ENCODE assay signal across 13 cellular contexts in the genomic region with DNA sequence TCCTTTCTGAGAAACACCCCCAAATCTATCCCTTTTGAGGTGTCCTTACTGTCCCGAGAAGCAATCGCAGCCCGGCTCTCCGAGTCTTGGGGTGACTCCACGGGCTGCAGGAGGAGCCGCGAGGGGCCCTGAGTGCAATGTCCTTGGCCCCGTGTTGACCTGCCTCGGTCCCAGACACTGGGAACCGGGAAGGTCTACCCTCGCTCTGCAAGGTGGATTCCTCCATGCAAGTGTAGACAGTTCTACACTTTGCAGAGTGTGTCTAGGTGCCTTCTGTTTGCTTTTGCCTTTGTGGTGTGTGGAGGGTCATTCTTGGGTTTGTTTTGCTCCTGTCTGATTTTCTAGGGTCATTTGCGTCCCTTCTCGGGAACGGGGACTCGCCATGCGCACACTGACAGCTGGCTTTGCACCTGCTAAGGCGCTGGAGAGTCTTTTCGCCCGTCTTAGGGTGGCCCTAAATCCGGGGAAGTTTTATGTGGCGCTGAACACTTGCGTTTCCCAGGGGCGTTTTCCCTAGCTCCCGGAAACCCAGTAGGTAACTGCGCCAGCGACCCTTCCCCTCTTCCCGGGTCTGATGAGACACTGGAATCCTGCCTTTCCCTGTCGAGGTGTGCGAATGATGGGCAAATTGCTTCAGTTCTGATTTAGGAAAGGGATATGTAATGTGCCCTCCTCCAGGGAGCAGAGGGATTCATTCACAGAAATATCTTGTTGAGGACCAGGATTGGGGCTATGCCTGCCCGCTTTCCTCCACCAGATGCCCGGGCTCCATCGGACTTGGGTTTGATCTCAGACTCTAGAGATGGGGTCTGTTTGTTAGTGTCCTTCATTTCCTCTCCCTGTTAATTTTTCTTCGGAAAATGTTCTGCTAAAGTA. TPM values are rescaled to one million over a fixed set of nuclear protein-coding genes. Genes with fewer than 3 reads are reported as not detected.
DNase-seq lines count a peak whose midpoint lies in the region; ATAC-seq and TF ChIP-seq lines count a peak whose summit lies in the region.
"Had no signal": no experiment of that assay in that cellular context is flagged by ENCODE, and none has a peak within 500 bp of the region (broad histone marks: within the 10 kb centered on the region; RNA-seq: fewer than 3 reads in every experiment).

No MANE protein-coding gene starts in this region.

- H3K4me3 Mint-ChIP-seq in GM23338, result peak overlapping the region; percentile 81
- H3K4me3 Mint-ChIP-seq: activated CD4-positive, alpha-beta T cell treated with anti-CD3 and anti-CD28 coated beads, Interleukin-2, amount 10 ng/mL, durations not matched to agents 24 days and 14 days; activated naive CD8-positive, alpha-beta T cell had no signal

- H2AFZ ChIP-seq in GM23338 (peak overlapping the region; percentile 98), SK-N-SH (ENCODE audit: low read depth) (no peak overlapping the region), trophoblast cell (ENCODE audit: insufficient read depth, low read length, poor library complexity) (no peak overlapping the region)

- no peak for TF ChIP-seq EP300 in SK-N-SH (IDR thresholded peaks at IDR 0.05; ENCODE audit: borderline replicate concordance in 1 of 2, low read depth in 1 of 2, low read length in 1 of 2)

- POLR2A ChIA-PET in SK-N-SH (lab: Yijun Ruan, JAX), result no interaction called here

- H2BK120ac ChIP-seq in trophoblast cell (ENCODE audit: insufficient read depth, low read length, poor library complexity), result no peak overlapping the region

- no peak overlapping the region for H2BK12ac ChIP-seq in trophoblast cell (ENCODE audit: low read length)

- H3K27me3 Mint-ChIP-seq in GM23338 (ENCODE audit: insufficient read depth, low read depth, poor library complexity), result peaks cover 36% of the 10 kb centered on the region

- H3K4me1 ChIP-seq in GM23338 (ENCODE audit: insufficient read depth), result peaks cover 7% of the 10 kb centered on the region
- H3K4me1 ChIP-seq in SK-N-SH (ENCODE audit: control insufficient read depth in 1 of 2, insufficient read depth in 2 of 2, low read depth in 1 of 2, low read length in 1 of 2), result peaks cover 0 to 2% of the 10 kb centered on the region in 2 experiments; a peak in 1 of 4 replicates
- H3K4me1 ChIP-seq in right atrium auricular region, result peaks cover 0 to 10% of the 10 kb centered on the region in 2 donors
- H3K4me1 ChIP-seq in trophoblast cell (ENCODE audit: control insufficient read depth in 1 of 2, insufficient read depth in 2 of 2, low read length in 2 of 2), result peaks cover 7 to 8% of the 10 kb centered on the region in 2 experiments

- no peak overlapping the region for H4K12ac ChIP-seq in trophoblast cell (ENCODE audit: low read depth, low read length)

- ATAC-seq in GM23338, result peak; percentile 53

- H3K36me3 Mint-ChIP-seq in GM23338 (ENCODE audit: low read depth), result no peaks in the 10 kb centered on the region; the same call in 2 of the 3 replicates
- H3K36me3 Mint-ChIP-seq: activated naive CD8-positive, alpha-beta T cell had no signal

- no peak overlapping the region for H2AK5ac ChIP-seq in trophoblast cell (ENCODE audit: low read length)

- H3K9me3 Mint-ChIP-seq in GM23338, result no peaks in the 10 kb centered on the region
- H3K9me3 Mint-ChIP-seq: activated CD4-positive, alpha-beta T cell treated with anti-CD3 and anti-CD28 coated beads, Interleukin-2, amount 10 ng/mL, durations not matched to agents 24 days and 14 days had no signal

- peaks cover 51% of the 10 kb centered on the region for H3K27me3 ChIP-seq in GM23338 (ENCODE audit: insufficient read depth)
- H3K27me3 ChIP-seq in SK-N-SH (ENCODE audit: insufficient read depth), result peaks cover 43% of the 10 kb centered on the region
- no peaks in the 10 kb centered on the region for H3K27me3 ChIP-seq in right atrium auricular region
- peaks cover 16% of the 10 kb centered on the region for H3K27me3 ChIP-seq in trophoblast cell (ENCODE audit: insufficient read depth, low read length)

- H3K4me2 ChIP-seq in GM23338, result peak overlapping the region; percentile 98
- peak overlapping the region; percentile 52; the same call in 1 of the 2 replicates for H3K4me2 ChIP-seq in SK-N-SH
- H3K4me2 ChIP-seq in trophoblast cell (ENCODE audit: low read length), result peak overlapping the region; percentile 94

- H3K36me3 ChIP-seq in GM23338 (ENCODE audit: insufficient read depth), result no peaks in the 10 kb centered on the region
- no peaks in the 10 kb centered on the region for H3K36me3 ChIP-seq in SK-N-SH (replicated peaks in 1 of 2; ENCODE audit: control insufficient read depth in 1 of 2, insufficient read depth in 2 of 2, low read length in 1 of 2)
- no peaks in the 10 kb centered on the region for H3K36me3 ChIP-seq in right atrium auricular region
- H3K36me3 ChIP-seq in trophoblast cell (ENCODE audit: control insufficient read depth in 1 of 2, insufficient read depth in 2 of 2, low read length in 2 of 2), result no peaks in the 10 kb centered on the region

- peak; percentile 45 for DNase-seq in GM23338 (ENCODE audit: low spot score)
- peak; percentile 6 for DNase-seq in SK-N-SH
- DNase-seq in right atrium auricular region (ENCODE audit: low spot score), result no peak
- DNase-seq in trophoblast cell, result no peak
- DNase-seq in activated CD4-positive, alpha-beta T cell treated with anti-CD3 and anti-CD28 coated beads, Interleukin-2, amount 50 U/mL, for 4 hours, result no peak
- DNase-seq in LoVo (ENCODE audit: low spot score), result no peak
- DNase-seq in stimulated activated naive CD4-positive, alpha-beta T cell (lab: John Stamatoyannopoulos, UW), result no peak
- no peak for DNase-seq in activated CD4-positive, alpha-beta T cell treated with anti-CD3 and anti-CD28 coated beads for 4 hours
- DNase-seq: activated CD4-positive, alpha-beta T cell treated with anti-CD3 and anti-CD28 coated beads, Interleukin-2, amount 10 ng/mL, durations not matched to agents 24 days and 14 days; NCI-H2081 treated with DMSO at 0.1 percent for 48 hours had no signal

- no peak overlapping the region for H4K8ac ChIP-seq in trophoblast cell (ENCODE audit: low read depth, low read length)

- TF ChIP-seq CTCF in GM23338 (conservative IDR thresholded peaks at IDR 0.05; ENCODE audit: low read depth in 2 of 2) (no peak), SK-N-SH (IDR thresholded peaks at IDR 0.05) (no peak), right atrium auricular region (IDR thresholded peaks at IDR 0.05) (no peak)

- H3K9me2 ChIP-seq in GM23338 (ENCODE audit: insufficient read depth) (no peaks in the 10 kb centered on the region), SK-N-SH (no peaks in the 10 kb centered on the region)

- H3K9me3 ChIP-seq in SK-N-SH, result no peaks in the 10 kb centered on the region
- H3K9me3 ChIP-seq in right atrium auricular region, result no peaks in the 10 kb centered on the region
- peaks cover 2% of the 10 kb centered on the region for H3K9me3 ChIP-seq in trophoblast cell (ENCODE audit: insufficient read depth, low read depth, low read length)

- no peak overlapping the region for H3K23ac ChIP-seq in trophoblast cell (ENCODE audit: low read length)

- H2BK5ac ChIP-seq in trophoblast cell (ENCODE audit: low read depth, low read length, poor library complexity), result no peak overlapping the region

- peak overlapping the region; percentile 88 for H3K4me3 ChIP-seq in GM23338
- H3K4me3 ChIP-seq in SK-N-SH (ENCODE audit: low read depth in 2 of 2, low read length in 1 of 2), result peak overlapping the region in 1 of 2 experiments; percentile 21; a peak in 1 of 4 replicates
- H3K4me3 ChIP-seq in right atrium auricular region, result peak overlapping the region; percentile 14 to 42
- no peak overlapping the region for H3K4me3 ChIP-seq in trophoblast cell (ENCODE audit: low read depth, low read length)

- H4K20me1 ChIP-seq in GM23338 (replicated peaks; ENCODE audit: insufficient read depth) (no peaks in the 10 kb centered on the region), SK-N-SH (ENCODE audit: insufficient read depth) (no peaks in the 10 kb centered on the region)

- H4K91ac ChIP-seq in trophoblast cell (ENCODE audit: low read depth, low read length), result no peak overlapping the region

- WGBS in SK-N-SH (ENCODE audit: low lambda C conversion rate), result 5% methylated on average over 23 of the region's 33 CpGs
- no CpG with 5 or more reads among the region's 33 CpGs for WGBS in trophoblast cell (ENCODE audit: extremely low coverage, insufficient coverage, insufficient read length)

- H3K14ac ChIP-seq in trophoblast cell (ENCODE audit: low read length), result no peak overlapping the region

- H3K27ac Mint-ChIP-seq in GM23338, result no peak overlapping the region
- H3K27ac Mint-ChIP-seq: activated CD4-positive, alpha-beta T cell treated with anti-CD3 and anti-CD28 coated beads, Interleukin-2, amount 10 ng/mL, durations not matched to agents 24 days and 14 days; activated naive CD8-positive, alpha-beta T cell had no signal

- peaks cover 8% of the 10 kb centered on the region for H3K4me1 Mint-ChIP-seq in GM23338
- H3K4me1 Mint-ChIP-seq: activated CD4-positive, alpha-beta T cell treated with anti-CD3 and anti-CD28 coated beads, Interleukin-2, amount 10 ng/mL, durations not matched to agents 24 days and 14 days had no signal

- no peak overlapping the region for H3K18ac ChIP-seq in trophoblast cell (ENCODE audit: low read length)

- H3K79me1 ChIP-seq in trophoblast cell (ENCODE audit: low read length), result no peaks in the 10 kb centered on the region

- no peak for TF ChIP-seq RAD21 in SK-N-SH (IDR thresholded peaks at IDR 0.05; ENCODE audit: low read length)

- CTCF ChIA-PET in SK-N-SH (lab: Yijun Ruan, JAX), result no interaction called here

- no peaks in the 10 kb centered on the region for H3K79me2 ChIP-seq in GM23338 (replicated peaks; ENCODE audit: insufficient read depth)
- H3K79me2 ChIP-seq in SK-N-SH (ENCODE audit: insufficient read depth), result no peaks in the 10 kb centered on the region
- no peaks in the 10 kb centered on the region for H3K79me2 ChIP-seq in trophoblast cell (ENCODE audit: control insufficient read depth, insufficient read depth, low read length, poor library complexity)

- peaks cover 8% of the 10 kb centered on the region; the same call in 1 of the 2 replicates for H3F3A ChIP-seq in GM23338 (replicated peaks; ENCODE audit: low read depth)
- no peaks in the 10 kb centered on the region for H3F3A ChIP-seq in SK-N-SH (replicated peaks; ENCODE audit: insufficient read depth)

- no peak overlapping the region for H3K9ac ChIP-seq in SK-N-SH
- H3K9ac ChIP-seq in trophoblast cell (ENCODE audit: low read length), result no peak overlapping the region

- H3K4ac ChIP-seq in trophoblast cell (ENCODE audit: low read depth, low read length), result no peak overlapping the region

- no peak overlapping the region for H3K27ac ChIP-seq in GM23338 (ENCODE audit: low read depth)
- H3K27ac ChIP-seq in SK-N-SH (ENCODE audit: low read depth in 2 of 2, low read length in 1 of 2), result no peak overlapping the region
- H3K27ac ChIP-seq in right atrium auricular region, result no peak overlapping the region
- H3K27ac ChIP-seq in trophoblast cell (ENCODE audit: low read depth, low read length), result no peak overlapping the region

RNA-seq across cellular contexts. Expression of gene SERTM1, which starts 0.8 kb away (rescaled TPM):
- total RNA-seq in GM23338 (2014; rRNA removed; shearing (Covaris generic)), result 1.4 and 1.8 TPM in 2 replicates
- 0.47 TPM in 2 replicates for polyA plus RNA-seq in GM23338 (2016; fragmentation: Nextera tagmentation; extraction: Ambion mirVana)
- 0.05 and 0.06 TPM in 2 replicates for polyA plus RNA-seq in SK-N-SH (2012; rRNA removed)
- polyA plus RNA-seq in SK-N-SH (2012; cell fraction: cytosol; rRNA removed), result 0.03 and 0.05 TPM in 2 replicates
- polyA plus RNA-seq in SK-N-SH (2012; cell fraction: nucleus; rRNA removed), result 0.04 TPM in 2 replicates
- under 1 TPM; 0.30 to 0.98 TPM for total RNA-seq in right atrium auricular region
- 0.03 and 0.04 TPM in 2 replicates for polyA plus RNA-seq in trophoblast cell (2013)
- total RNA-seq: kidney, renal cortical epithelial cell had no signal

Comparison
In these comparisons a context has a peak if more than half of its experiments do, and no peak if none do; other contexts are left out.
1. DNase-seq: peak in GM23338 (single experiment) and SK-N-SH (single experiment); none in right atrium auricular region (single experiment), trophoblast cell (0 of 2), activated CD4-positive, alpha-beta T cell treated with anti-CD3 and anti-CD28 coated beads, Interleukin-2, amount 50 U/mL, for 4 hours (0 of 2), LoVo (single experiment), stimulated activated naive CD4-positive, alpha-beta T cell (0 of 6) and activated CD4-positive, alpha-beta T cell treated with anti-CD3 and anti-CD28 coated beads for 4 hours (0 of 2).
2. Peak in every context shown above with its lines, with median percentiles within 50 percentile points of each other: H3K4me2 ChIP-seq.